In genomic region chr12:110696283-110696682, GRCh38 we compare ENCODE assay signal across 26 cellular contexts. TPM values are rescaled to one million over a fixed set of nuclear protein-coding genes. Genes with fewer than 3 reads are reported as not detected.
"Had no signal": no experiment of that assay in that cellular context is flagged by ENCODE, and none has a peak within 500 bp of the region (broad histone marks: within the 10 kb centered on the region; RNA-seq: fewer than 3 reads in every experiment).

No MANE protein-coding gene starts in this region.

- H3K9me3 Mint-ChIP-seq: natural killer cell; stimulated activated naive CD8-positive, alpha-beta T cell treated with anti-CD3 and anti-CD28 coated beads, Interleukin-15, amount 100 ng/mL, for 72 hours had no signal

- H3K9ac ChIP-seq: parathyroid adenoma had no signal

- DNase-seq: colonic mucosa; dermis blood vessel endothelial cell; effector memory CD4-positive, alpha-beta T cell; foreskin keratinocyte; heart left ventricle; hippocampal formation; left cardiac atrium; left lung; mammary epithelial cell; natural killer cell; stimulated activated CD4-positive, alpha-beta T cell treated with anti-CD3 and anti-CD28 coated beads, Interleukin-2, amount 100 ng/mL, for 24 hours; stimulated activated CD4-positive, alpha-beta T cell treated with anti-CD3 and anti-CD28 coated beads, Interleukin-4, amount 100 ng/mL, for 24 hours; stimulated activated naive CD4-positive, alpha-beta T cell; stimulated activated naive CD8-positive, alpha-beta T cell treated with anti-CD3 and anti-CD28 coated beads, Interleukin-15, amount 100 ng/mL, for 72 hours; transverse colon; upper lobe of right lung; uterus had no signal

- H3K27me3 ChIP-seq: colonic mucosa, esophagus muscularis mucosa, foreskin keratinocyte, gastroesophageal sphincter, heart left ventricle, left lung, suprapubic skin, transverse colon, upper lobe of right lung, uterus had no signal

- ATAC-seq: foreskin keratinocyte; gastroesophageal sphincter; heart left ventricle; left cardiac atrium; left lung; natural killer cell; sciatic nerve; stimulated activated naive CD8-positive, alpha-beta T cell treated with anti-CD3 and anti-CD28 coated beads, Interleukin-15, amount 100 ng/mL, for 72 hours; upper lobe of right lung had no signal

- H3K27ac Mint-ChIP-seq: progenitor cell of endocrine pancreas had no signal

- H3K27me3 Mint-ChIP-seq: stimulated activated naive CD8-positive, alpha-beta T cell treated with anti-CD3 and anti-CD28 coated beads, Interleukin-15, amount 100 ng/mL, for 72 hours had no signal

- H3K36me3 ChIP-seq: colonic mucosa, esophagus muscularis mucosa, gastroesophageal sphincter, heart left ventricle, left lung, suprapubic skin, transverse colon, upper lobe of right lung, uterus had no signal

- H3K4me3 ChIP-seq: colonic mucosa, esophagus muscularis mucosa, gastroesophageal sphincter, heart left ventricle, left lung, suprapubic skin, transverse colon, upper lobe of right lung, uterus had no signal

- FAIRE-seq: endothelial cell of umbilical vein, islet of Langerhans had no signal

- H3K4me1 ChIP-seq: colonic mucosa, foreskin keratinocyte, parathyroid adenoma had no signal

- H3K36me3 Mint-ChIP-seq: natural killer cell had no signal

- H2AFZ ChIP-seq: parathyroid adenoma had no signal

- H3K27ac ChIP-seq: colonic mucosa, esophagus muscularis mucosa, foreskin keratinocyte, gastroesophageal sphincter, left lung, parathyroid adenoma, suprapubic skin, transverse colon, upper lobe of right lung, uterus had no signal

- H3K9me3 ChIP-seq: colonic mucosa, esophagus muscularis mucosa, gastroesophageal sphincter, heart left ventricle, left lung, suprapubic skin, transverse colon, upper lobe of right lung, uterus had no signal

- H3K4me3 Mint-ChIP-seq: natural killer cell; stimulated activated naive CD8-positive, alpha-beta T cell treated with anti-CD3 and anti-CD28 coated beads, Interleukin-15, amount 100 ng/mL, for 72 hours had no signal

- H3K79me2 ChIP-seq: parathyroid adenoma had no signal

RNA-seq across cellular contexts. Expression of gene HVCN1, which starts 7.4 kb away (rescaled TPM):
- polyA plus RNA-seq: mammary epithelial cell, neural cell had no signal
